ENCODE assay signal across 8 cellular contexts in the genomic region with DNA sequence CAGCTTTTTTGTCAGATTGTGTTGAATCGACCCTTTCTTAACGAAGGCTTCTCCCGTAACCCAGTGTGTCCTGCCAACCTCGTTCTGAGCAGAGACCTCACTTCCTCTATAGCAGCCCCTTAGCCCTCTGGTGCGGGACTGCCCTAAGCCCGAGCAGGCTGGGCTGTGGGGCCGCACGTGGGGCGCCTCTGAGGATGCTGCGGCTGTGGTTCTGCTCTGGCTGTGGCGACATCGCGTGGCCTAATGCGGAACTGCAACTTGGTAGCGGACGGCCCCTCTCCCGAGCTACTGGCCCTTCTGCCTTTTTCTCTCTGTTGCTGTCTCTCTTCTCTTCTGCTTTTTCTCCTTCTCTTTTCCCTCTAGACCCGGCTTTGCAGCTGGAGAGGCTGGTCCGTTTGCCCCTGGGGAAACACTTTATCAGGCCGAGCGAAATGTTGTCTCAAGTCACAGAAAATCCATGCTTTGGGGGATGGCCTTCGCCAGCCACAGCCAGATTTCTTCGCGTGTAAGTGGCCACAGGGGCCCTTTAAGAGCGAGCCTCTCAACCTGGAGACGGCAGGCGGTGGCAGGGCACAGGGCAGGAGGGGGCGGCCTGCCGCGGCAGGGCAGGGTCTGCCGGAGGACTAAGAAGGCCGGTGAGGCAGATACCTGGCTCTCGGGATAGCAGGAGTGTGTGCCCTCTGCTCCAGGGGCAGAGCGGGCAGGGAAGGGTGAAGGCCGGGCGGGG. TPM values are rescaled to one million over a fixed set of nuclear protein-coding genes. Genes with fewer than 3 reads are reported as not detected.
DNase-seq lines count a peak whose midpoint lies in the region; ATAC-seq, FAIRE-seq and TF ChIP-seq lines count a peak whose summit lies in the region.

No MANE protein-coding gene starts in this region.

- FAIRE-seq in bronchial epithelial cell (lab: Jason Lieb, UNC) (no peak), keratinocyte (lab: Jason Lieb, UNC) (peak; percentile 55)

- no peak overlapping the region for H3K4me3 ChIP-seq in bronchial epithelial cell (ENCODE audit: low read depth, low read length)
- no peak overlapping the region for H3K4me3 ChIP-seq in keratinocyte (ENCODE audit: control insufficient read depth in 2 of 3, extremely low read depth in 1 of 3, insufficient read depth in 2 of 3, low read depth in 1 of 3, low read length in 3 of 3)

- no peak for TF ChIP-seq POLR2A in GM18505 (IDR thresholded peaks at IDR 0.05; ENCODE audit: borderline replicate concordance, extremely low read depth, insufficient read depth, insufficient read length)

- no peak overlapping the region for H3K27ac ChIP-seq in keratinocyte (ENCODE audit: control insufficient read depth, insufficient read depth, low read length)

- H3K36me3 ChIP-seq in bronchial epithelial cell (ENCODE audit: control insufficient read depth, insufficient read depth, low read length) = no peaks in the 10 kb centered on the region
- no peaks in the 10 kb centered on the region for H3K36me3 ChIP-seq in keratinocyte (ENCODE audit: control insufficient read depth in 2 of 2, extremely low read depth in 1 of 2, insufficient read depth in 2 of 2, low read length in 2 of 2)

- peaks cover 33% of the 10 kb centered on the region for H3K4me1 ChIP-seq in keratinocyte (ENCODE audit: control insufficient read depth, extremely low read depth, insufficient read depth, low read length)

- DNase-seq in C1 segment of cervical spinal cord (lab: John Stamatoyannopoulos, UW) (peak in 13 of 14 donors; percentile 9 to 82 (median 63)), GM20000 (ENCODE audit: low spot score) (peak; percentile 85), NCI-H146 (lab: John Stamatoyannopoulos, UW) (peak; percentile 47), bronchial epithelial cell (ENCODE audit: low read depth) (peak; percentile 33), keratinocyte (ENCODE audit: low read depth, low spot score) (no peak)
- DNase-seq in activated CD4-positive, CD25-positive, alpha-beta regulatory T cell (lab: John Stamatoyannopoulos, UW) = peak; percentile 58 to 90 (median 74)
- DNase-seq in stimulated activated CD4-positive, alpha-beta T cell treated with anti-CD3 and anti-CD28 coated beads, Interleukin-1b, Interleukin-23, amount 100 ng/mL, for 1 hour (ENCODE audit: low read depth in 2 of 2) = peak; percentile 57 to 85

- H3K9me1 ChIP-seq in keratinocyte (ENCODE audit: control insufficient read depth, extremely low read depth, insufficient read depth, low read length) = no peaks in the 10 kb centered on the region

- dilution Hi-C loops in keratinocyte (cut with MboI; ENCODE audit: extremely low pct_ligation_motif_present, low sequenced_read_pairs) = no loop called here

- no peak for ATAC-seq in GM18505 (IDR thresholded peaks at IDR 0.05; ENCODE audit: unreplicated experiment)

- H3K9ac ChIP-seq in keratinocyte (ENCODE audit: control insufficient read depth, extremely low read depth, insufficient read depth, low read length) = no peak overlapping the region

- TF ChIP-seq CTCF in GM20000 (IDR thresholded peaks at IDR 0.05; ENCODE audit: extremely low read depth, missing control alignments) (peak; percentile 93), bronchial epithelial cell (IDR thresholded peaks at IDR 0.05; ENCODE audit: insufficient read depth, low read length, severe bottlenecking) (peak; percentile 97), keratinocyte (optimal IDR thresholded peaks at IDR 0.05 in 1 of 3, IDR thresholded peaks at IDR 0.05 in 1 of 3, conservative IDR thresholded peaks at IDR 0.05 in 1 of 3; ENCODE audit: extremely low read depth in 1 of 3, insufficient read depth in 2 of 3, low read length in 3 of 3) (peak; percentile 92 to 97 (median 96))

- H2AFZ ChIP-seq in keratinocyte (ENCODE audit: control insufficient read depth, low read length) = peak overlapping the region; percentile 58

- H3K79me2 ChIP-seq in keratinocyte (ENCODE audit: control insufficient read depth, insufficient read depth, low read length) = no peaks in the 10 kb centered on the region

- peak overlapping the region; percentile 58 for H3K4me2 ChIP-seq in keratinocyte (ENCODE audit: control insufficient read depth, extremely low read depth, insufficient read depth, low read depth, low read length)

- H3K27me3 ChIP-seq in bronchial epithelial cell (ENCODE audit: control insufficient read depth, insufficient read depth, low read length) (no peaks in the 10 kb centered on the region), keratinocyte (ENCODE audit: control insufficient read depth, extremely low read depth, insufficient read depth, low read length) (no peaks in the 10 kb centered on the region)

- no peaks in the 10 kb centered on the region for H3K9me3 ChIP-seq in keratinocyte (ENCODE audit: control insufficient read depth, low read depth, low read length)

- no peaks in the 10 kb centered on the region for H4K20me1 ChIP-seq in keratinocyte (ENCODE audit: control insufficient read depth, extremely low read depth, insufficient read depth, low read length)

RNA-seq across cellular contexts. Expression of a gene that starts 19.4 kb away (rescaled TPM):
- 3.7 and 7.3 TPM in 2 replicates for total RNA-seq in bronchial epithelial cell
- polyA plus RNA-seq in keratinocyte = 8.3 to 28.8 TPM (median 28.2 TPM) in 3 replicates
- 4.1 TPM for polyA plus RNA-seq in keratinocyte (2011; ENCODE audit: low read depth)
- 8.5 and 9.4 TPM in 2 replicates for polyA plus RNA-seq in keratinocyte (2011; cell fraction: cytosol; rRNA removed)
- 19.7 and 27.7 TPM in 2 replicates for polyA plus RNA-seq in keratinocyte (2011; cell fraction: nucleus; rRNA removed)
- polyA plus RNA-seq in keratinocyte (2012; ENCODE audit: low replicate concordance) = 1.4 and 20.5 TPM in 2 replicates
- 3.5 to 29.8 TPM (median 12.2 TPM) in 3 replicates for polyA minus RNA-seq in keratinocyte
- polyA minus RNA-seq in keratinocyte (2011; cell fraction: cytosol; rRNA and poly(A)+ RNA removed) = 4.8 TPM
- polyA minus RNA-seq in keratinocyte (2011; cell fraction: nucleus; rRNA and poly(A)+ RNA removed) = 5.2 and 13.7 TPM in 2 replicates

RNA-seq across cellular contexts. Expression of a gene that starts 57.9 kb away (rescaled TPM):
- 47.4 and 57.4 TPM in 2 replicates for total RNA-seq in bronchial epithelial cell
- 755 to 1,540 TPM (median 871 TPM) in 3 replicates for polyA plus RNA-seq in keratinocyte
- polyA plus RNA-seq in keratinocyte (2011; ENCODE audit: low read depth) = 595 TPM
- 677 and 1,303 TPM in 2 replicates for polyA plus RNA-seq in keratinocyte (2011; cell fraction: cytosol; rRNA removed)
- 236 and 257 TPM in 2 replicates for polyA plus RNA-seq in keratinocyte (2011; cell fraction: nucleus; rRNA removed)
- 2,151 and 2,215 TPM in 2 replicates for polyA plus RNA-seq in keratinocyte (2012; ENCODE audit: low replicate concordance)
- polyA minus RNA-seq in keratinocyte = 397 to 557 TPM (median 450 TPM) in 3 replicates
- polyA minus RNA-seq in keratinocyte (2011; cell fraction: cytosol; rRNA and poly(A)+ RNA removed) = 4,077 TPM
- 159 and 165 TPM in 2 replicates for polyA minus RNA-seq in keratinocyte (2011; cell fraction: nucleus; rRNA and poly(A)+ RNA removed)
